In the genomic region with DNA sequence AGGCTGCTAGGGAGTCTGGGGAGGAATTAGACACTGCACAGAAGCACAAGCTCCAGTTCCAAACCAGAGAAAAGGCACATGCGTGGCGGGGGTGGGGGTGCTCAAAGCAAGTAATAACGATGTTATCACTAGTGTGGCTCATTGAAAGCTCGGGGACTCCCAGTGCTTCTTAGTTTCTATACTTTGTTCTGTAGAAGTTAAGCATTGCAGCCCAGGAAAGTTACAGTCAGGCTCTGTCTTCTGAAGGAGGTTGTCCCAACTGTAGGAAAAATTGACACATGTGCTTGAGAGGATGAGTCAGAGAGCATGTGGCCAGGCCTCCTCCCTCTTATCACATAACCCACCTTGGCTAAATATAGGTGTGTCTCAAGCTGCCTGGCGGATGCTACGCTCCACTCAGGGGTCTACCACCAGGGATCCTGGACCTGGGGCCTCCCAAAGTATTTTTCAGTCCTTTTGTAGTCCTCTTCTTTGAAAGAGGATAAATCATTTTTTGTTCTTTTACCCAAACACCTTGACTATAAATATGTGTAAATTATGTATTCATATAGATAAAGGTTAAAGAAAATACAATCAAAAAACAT, we compare ENCODE assay signal across 8 cellular contexts. TPM values are rescaled to one million over a fixed set of nuclear protein-coding genes. Genes with fewer than 3 reads are reported as not detected.
DNase-seq lines count a peak whose midpoint lies in the region; ATAC-seq and TF ChIP-seq lines count a peak whose summit lies in the region.

No MANE protein-coding gene starts in this region.

- BruUV-seq in Panc1 (replicated peaks; lab: Mats Ljungman, UMichigan): no TSS peak

- no peaks in the 10 kb centered on the region for H3K27me3 ChIP-seq in Panc1 (ENCODE audit: control insufficient read depth, insufficient read depth, low read length)
- no peaks in the 10 kb centered on the region for H3K27me3 ChIP-seq in uterus

- no peaks in the 10 kb centered on the region for H3K9me3 ChIP-seq in Panc1 (ENCODE audit: control insufficient read depth, insufficient read depth, low read depth, low read length)
- no peaks in the 10 kb centered on the region for H3K9me3 ChIP-seq in uterus

- H3K27ac ChIP-seq in Panc1 (ENCODE audit: low read length) (no peak overlapping the region), uterus (no peak overlapping the region)

- DNase-seq in GM03348 (ENCODE audit: low spot score) (peak; percentile 64), Panc1 (ENCODE audit: low read depth, low spot score) (peak; percentile 53), astrocyte of the spinal cord (ENCODE audit: low read depth, low spot score) (peak; percentile 54), mucosa of gallbladder (ENCODE audit: low spot score) (peak; percentile 70), left lobe of liver (ENCODE audit: low spot score) (no peak), uterus (no peak)

- TF ChIP-seq CTCF in Panc1 (IDR thresholded peaks at IDR 0.05): no peak
- no peak for TF ChIP-seq CTCF in astrocyte of the spinal cord (IDR thresholded peaks at IDR 0.05; ENCODE audit: low read depth, low read length)
- TF ChIP-seq CTCF in uterus (IDR thresholded peaks at IDR 0.05): no peak

- peak; percentile 58 for ATAC-seq in Panc1
- no peak for ATAC-seq in GM21423 (IDR thresholded peaks at IDR 0.05; ENCODE audit: unreplicated experiment)
- ATAC-seq in left lobe of liver: no peak
- ATAC-seq in HG03378 (IDR thresholded peaks at IDR 0.05; ENCODE audit: unreplicated experiment): no peak

- CTCF ChIA-PET in Panc1 (lab: Charles Lee): no interaction called here

- POLR2A ChIA-PET in Panc1 (lab: Charles Lee): no interaction called here

- H3K4me3 ChIP-seq in Panc1 (ENCODE audit: low read depth in 2 of 2, low read length in 2 of 2) (peak overlapping the region in 1 of 2 experiments; percentile 29; a peak in 1 of 4 replicates), astrocyte of the spinal cord (ENCODE audit: low read depth, low read length) (no peak overlapping the region), uterus (no peak overlapping the region)

- no peak for TF ChIP-seq POLR2A in uterus (IDR thresholded peaks at IDR 0.05)

- H3K36me3 ChIP-seq in Panc1 (ENCODE audit: control insufficient read depth, insufficient read depth, low read length) (no peaks in the 10 kb centered on the region), uterus (no peaks in the 10 kb centered on the region)

- H3K4me1 ChIP-seq in Panc1 (ENCODE audit: control insufficient read depth, insufficient read depth, low read length) (no peaks in the 10 kb centered on the region), uterus (no peaks in the 10 kb centered on the region)

- intact Hi-C loops in Panc1 (cut with micrococcal nuclease; ENCODE audit: unreplicated experiment) (no loop called here), uterus (cut with DNase I; ENCODE audit: low total_unique reads) (no loop called here)

- in situ Hi-C loops in Panc1 (cut with HindIII; ENCODE audit: low pct_unique_long_range_greater_than_20kb, low sequenced_read_pairs) (no loop called here), astrocyte of the spinal cord (cut with HindIII; ENCODE audit: low sequenced_read_pairs) (no loop called here)

RNA-seq across cellular contexts. Expression of gene GALNT5, which starts 3.8 kb away (rescaled TPM):
- total RNA-seq in Panc1 (2021; ENCODE audit: unreplicated experiment): 0.08 TPM
- not detected for polyA plus RNA-seq in Panc1 (2012; ENCODE audit: insufficient read length)
- total RNA-seq in mucosa of gallbladder: 11.7 TPM
- total RNA-seq in left lobe of liver: 0.15 TPM
- total RNA-seq in uterus: 1 to 10 TPM in 1 of 4 donors, under 1 TPM in 1, not detected in 2; 0.26 to 8.1 TPM

Comparison
In these comparisons a context has a peak if more than half of its experiments do, and no peak if none do; other contexts are left out.
1. DNase-seq: peak in GM03348 (single experiment), Panc1 (single experiment), astrocyte of the spinal cord (single experiment) and mucosa of gallbladder (single experiment); none in left lobe of liver (single experiment) and uterus (0 of 2).